ENCODE assay signal across 8 cellular contexts in genomic region chr3:66501483-66502266, GRCh38. TPM values are rescaled to one million over a fixed set of nuclear protein-coding genes. Genes with fewer than 3 reads are reported as not detected.
A peak's percentile ranks its signal among the peaks of the same experiment; 100 is the strongest.
DNase-seq lines count a peak whose midpoint lies in the region; ATAC-seq, FAIRE-seq and TF ChIP-seq lines count a peak whose summit lies in the region.

No MANE protein-coding gene starts in this region.

- BruUV-seq in Calu3 (replicated peaks; lab: Mats Ljungman, UMichigan) (no TSS peak), Panc1 (replicated peaks; lab: Mats Ljungman, UMichigan) (no TSS peak)

- intact Hi-C loops in Calu3 (cut with micrococcal nuclease; ENCODE audit: unreplicated experiment), result loop anchor here (2.0 kb wide), 1 partner anchor 21 kb away; no protein-coding TSS in a partner anchor
- intact Hi-C loops in Panc1 (cut with micrococcal nuclease; ENCODE audit: unreplicated experiment), result no loop called here
- intact Hi-C loops in ovary (cut with DNase I), result loop anchor here in 1 of 4 donors (10.0 kb wide), 1 partner anchor 313 kb away; no protein-coding TSS in a partner anchor

- no peaks in the 10 kb centered on the region for H3K9me3 Mint-ChIP-seq in Calu3 (ENCODE audit: low read depth, unreplicated experiment)

- 31 to 34% methylated on average over 20 of the region's 20 CpGs for WGBS in esophagus, 2 donors
- WGBS in ovary, 3 donors, result 29 to 32% (median 30%) methylated on average over 20 of the region's 20 CpGs

- CTCF ChIA-PET in Calu3 (lab: Charles Lee) (no interaction called here), Panc1 (lab: Charles Lee) (no interaction called here)

- peaks cover 8% of the 10 kb centered on the region for H3K27me3 ChIP-seq in Panc1 (ENCODE audit: control insufficient read depth, insufficient read depth, low read length)
- no peaks in the 10 kb centered on the region for H3K27me3 ChIP-seq in esophagus (ENCODE audit: control insufficient read depth in 1 of 2, insufficient read depth in 2 of 2, low read length in 2 of 2)
- H3K27me3 ChIP-seq in ovary, result no peaks in the 10 kb centered on the region

- H3K9me3 ChIP-seq in Panc1 (ENCODE audit: control insufficient read depth, insufficient read depth, low read depth, low read length) (no peaks in the 10 kb centered on the region), esophagus (ENCODE audit: control insufficient read depth in 2 of 2, insufficient read depth in 1 of 2, low read depth in 1 of 2, low read length in 1 of 2) (no peaks in the 10 kb centered on the region), ovary (no peaks in the 10 kb centered on the region)

- H3K36me3 ChIP-seq in Panc1 (ENCODE audit: control insufficient read depth, insufficient read depth, low read length) (no peaks in the 10 kb centered on the region; the same call in 1 of the 2 replicates), esophagus (ENCODE audit: control insufficient read depth in 2 of 2, insufficient read depth in 2 of 2, low read length in 1 of 2) (no peaks in the 10 kb centered on the region), ovary (no peaks in the 10 kb centered on the region)

- no peaks in the 10 kb centered on the region for H3K27me3 Mint-ChIP-seq in Calu3 (ENCODE audit: unreplicated experiment)

- no peak overlapping the region for H3K27ac Mint-ChIP-seq in Calu3 (ENCODE audit: unreplicated experiment)

- H3K4me1 ChIP-seq in Panc1 (ENCODE audit: control insufficient read depth, insufficient read depth, low read length) (peaks cover 3% of the 10 kb centered on the region; the same call in 1 of the 2 replicates), esophagus (ENCODE audit: control insufficient read depth in 2 of 2, insufficient read depth in 2 of 2, low read length in 1 of 2) (peaks cover 0 to 1% of the 10 kb centered on the region in 2 donors), ovary (ENCODE audit: insufficient read depth) (peaks cover 5% of the 10 kb centered on the region)

- ATAC-seq in Panc1, result no peak

- H3K4me1 Mint-ChIP-seq in Calu3 (ENCODE audit: low read depth, unreplicated experiment), result peaks cover 24% of the 10 kb centered on the region

- POLR2A ChIA-PET in Panc1 (lab: Charles Lee), result no interaction called here

- FAIRE-seq in GM12892 (lab: Jason Lieb, UNC), result no peak

- no peak overlapping the region for H3K27ac ChIP-seq in Panc1 (ENCODE audit: low read length)
- H3K27ac ChIP-seq in esophagus (ENCODE audit: low read depth in 2 of 2, low read length in 1 of 2), result peak overlapping the region; percentile 43 to 72
- H3K27ac ChIP-seq in ovary, result peak overlapping the region in 1 of 2 donors; percentile 48

- H3K36me3 Mint-ChIP-seq in Calu3 (ENCODE audit: insufficient read depth, unreplicated experiment), result peaks cover 24% of the 10 kb centered on the region

- in situ Hi-C loops in Panc1 (cut with HindIII; ENCODE audit: low pct_unique_long_range_greater_than_20kb, low sequenced_read_pairs), result no loop called here

- TF ChIP-seq POLR2A in ovary (IDR thresholded peaks at IDR 0.05) (no peak), GM12892 (IDR thresholded peaks at IDR 0.05; ENCODE audit: low read depth, low read length) (no peak)

- no peak for TF ChIP-seq EP300 in ovary (IDR thresholded peaks at IDR 0.05)

- peak overlapping the region; percentile 98 for H3K4me3 Mint-ChIP-seq in Calu3 (ENCODE audit: low read depth, unreplicated experiment)

- H3K4me3 ChIP-seq in Panc1 (ENCODE audit: low read depth in 2 of 2, low read length in 2 of 2), result peak overlapping the region; percentile 39 to 58
- H3K4me3 ChIP-seq in esophagus (ENCODE audit: low read depth in 1 of 2, low read length in 2 of 2), result peak overlapping the region; percentile 36 to 45
- H3K4me3 ChIP-seq in ovary, result peak overlapping the region; percentile 45

- DNase-seq in Calu3, result no peak
- no peak for DNase-seq in Panc1 (ENCODE audit: low read depth, low spot score)
- DNase-seq in ovary, result peak in 2 of 5 donors; percentile 46
- no peak for DNase-seq in EL
- no peak for DNase-seq in GM12892 (ENCODE audit: insufficient read length)
- no peak for DNase-seq in NCI-H82 treated with DMSO at 0.1 percent for 48 hours (lab: John Stamatoyannopoulos, UW; ENCODE audit: unreplicated experiment)
- DNase-seq in ecto neural progenitor cell (ENCODE audit: low spot score), result no peak

- TF ChIP-seq CTCF in Calu3 (IDR thresholded peaks at IDR 0.05; ENCODE audit: unreplicated experiment) (no peak), Panc1 (IDR thresholded peaks at IDR 0.05) (no peak), ovary (IDR thresholded peaks at IDR 0.05) (no peak)

RNA-seq across cellular contexts. Expression of gene LRIG1, which starts 0.9 kb away (rescaled TPM):
- 10.0 and 14.7 TPM in 2 replicates for total RNA-seq in Calu3 (2022)
- total RNA-seq in Panc1 (2021; ENCODE audit: unreplicated experiment), result 5.3 TPM
- 5.2 TPM for polyA plus RNA-seq in Panc1 (2012; ENCODE audit: insufficient read length)
- polyA plus RNA-seq in esophagus, result 10 to 100 TPM in 1 of 2 donors, 1 to 10 TPM in 1; 6.2 to 11.0 TPM
- total RNA-seq in ovary, result 10 to 100 TPM; 29.1 to 60.4 (median 42.6) TPM
- polyA plus RNA-seq in ovary, result 10 to 100 TPM; 34.8 to 64.8 TPM
- polyA plus RNA-seq in GM12892 (2012; ENCODE audit: missing spikeins), result 7.9 TPM
